Comparison of ENCODE assay signal across 9 cellular contexts in the genomic region with DNA sequence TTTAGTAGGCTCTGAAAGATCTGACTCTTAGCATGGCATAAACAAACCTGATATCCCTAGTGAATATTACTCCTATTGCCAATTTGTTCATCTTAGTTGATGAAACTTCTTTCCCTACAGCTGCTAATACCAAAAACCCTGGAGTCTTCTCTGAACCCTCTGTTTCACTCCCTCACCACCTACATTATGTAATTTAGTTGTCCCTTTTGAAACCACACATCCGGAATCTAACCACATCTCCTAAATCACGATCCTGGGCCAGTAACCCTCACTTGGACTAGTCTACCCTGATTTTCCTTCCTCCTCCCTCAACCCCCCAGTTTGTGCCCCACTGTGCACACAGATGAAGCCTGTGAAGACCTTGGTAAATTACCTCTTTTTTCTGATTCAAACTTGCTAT. TPM values are rescaled to one million over a fixed set of nuclear protein-coding genes. Genes with fewer than 3 reads are reported as not detected.
DNase-seq lines count a peak whose midpoint lies in the region; ATAC-seq lines count a peak whose summit lies in the region.
"Had no signal": no experiment of that assay in that cellular context is flagged by ENCODE, and none has a peak within 500 bp of the region (broad histone marks: within the 10 kb centered on the region; RNA-seq: fewer than 3 reads in every experiment).

No MANE protein-coding gene starts in this region.

- CTCF ChIA-PET in activated naive CD4-positive, alpha-beta T cell treated with anti-CD3 and anti-CD28 coated beads for 36 hours (lab: Charles Lee): no interaction called here
- CTCF ChIA-PET in activated CD8-positive, alpha-beta T cell treated with anti-CD3 and anti-CD28 coated beads, Interleukin-2, amount 10 ng/mL, durations not matched to agents 7 days and 5 days (lab: Charles Lee): no interaction called here

- H3K36me3 ChIP-seq in iPS-18a (ENCODE audit: control insufficient read depth, low read depth, low read length) (peaks cover 22% of the 10 kb centered on the region), stomach smooth muscle (ENCODE audit: control insufficient read depth in 2 of 2, insufficient read depth in 2 of 2, low read length in 2 of 2) (peaks cover 25 to 29% of the 10 kb centered on the region in 2 donors)

- H3K4me1 Mint-ChIP-seq in activated naive CD4-positive, alpha-beta T cell treated with anti-CD3 and anti-CD28 coated beads for 36 hours (ENCODE audit: low read depth): peaks cover 17% of the 10 kb centered on the region
- peaks cover 17% of the 10 kb centered on the region for H3K4me1 Mint-ChIP-seq in activated CD8-positive, alpha-beta T cell treated with anti-CD3 and anti-CD28 coated beads, Interleukin-2, amount 10 ng/mL, durations not matched to agents 7 days and 5 days (ENCODE audit: low read depth)

- intact Hi-C loops in activated naive CD4-positive, alpha-beta T cell treated with anti-CD3 and anti-CD28 coated beads for 36 hours (cut with micrococcal nuclease): loop anchor here (2.0 kb wide), 1 partner anchor 56 kb away; a partner anchor contains a TSS

- H3K9ac ChIP-seq in iPS-18a (ENCODE audit: low read length) (peak overlapping the region; percentile 78), stomach smooth muscle (ENCODE audit: low read length in 2 of 2) (no peak overlapping the region)

- no peak for DNase-seq in activated naive CD4-positive, alpha-beta T cell treated with anti-CD3 and anti-CD28 coated beads for 36 hours
- no peak for DNase-seq in activated naive CD4-positive, alpha-beta T cell treated with anti-CD3 and anti-CD28 coated beads, Interleukin-2, amount 50 U/mL, for 16 hours
- DNase-seq in activated CD8-positive, alpha-beta T cell treated with anti-CD3 and anti-CD28 coated beads, Interleukin-2, amount 10 ng/mL, durations not matched to agents 7 days and 5 days: no peak
- DNase-seq in activated CD4-positive, CD25-positive, alpha-beta regulatory T cell treated with anti-CD3 and anti-CD28 coated beads, Interleukin-2, amount 50 U/mL, for 72 hours: no peak

- POLR2A ChIA-PET in activated CD8-positive, alpha-beta T cell treated with anti-CD3 and anti-CD28 coated beads, Interleukin-2, amount 10 ng/mL, durations not matched to agents 7 days and 5 days (lab: Charles Lee): no interaction called here

- H3K36me3 Mint-ChIP-seq in activated naive CD4-positive, alpha-beta T cell treated with anti-CD3 and anti-CD28 coated beads for 36 hours (ENCODE audit: low read depth): peaks cover 56% of the 10 kb centered on the region
- peaks cover 57% of the 10 kb centered on the region for H3K36me3 Mint-ChIP-seq in activated CD8-positive, alpha-beta T cell treated with anti-CD3 and anti-CD28 coated beads, Interleukin-2, amount 10 ng/mL, durations not matched to agents 7 days and 5 days (ENCODE audit: low read depth)

- H3K4me1 ChIP-seq in iPS-18a (ENCODE audit: control insufficient read depth, low read depth, low read length) (peaks cover 6% of the 10 kb centered on the region), stomach smooth muscle (ENCODE audit: control insufficient read depth, insufficient read depth, low read length) (peaks cover 12% of the 10 kb centered on the region)

- peaks cover 50% of the 10 kb centered on the region for H3K9me3 Mint-ChIP-seq in activated naive CD4-positive, alpha-beta T cell treated with anti-CD3 and anti-CD28 coated beads for 36 hours
- H3K9me3 Mint-ChIP-seq in activated CD8-positive, alpha-beta T cell treated with anti-CD3 and anti-CD28 coated beads, Interleukin-2, amount 10 ng/mL, durations not matched to agents 7 days and 5 days (ENCODE audit: insufficient read depth): peaks cover 37% of the 10 kb centered on the region

- H3K4me3 Mint-ChIP-seq in activated naive CD4-positive, alpha-beta T cell treated with anti-CD3 and anti-CD28 coated beads for 36 hours: peak overlapping the region; percentile 91
- H3K4me3 Mint-ChIP-seq in activated CD8-positive, alpha-beta T cell treated with anti-CD3 and anti-CD28 coated beads, Interleukin-2, amount 10 ng/mL, durations not matched to agents 7 days and 5 days: peak overlapping the region; percentile 94

- no peak for ATAC-seq in activated CD8-positive, alpha-beta T cell treated with anti-CD3 and anti-CD28 coated beads, Interleukin-2, amount 10 ng/mL, durations not matched to agents 7 days and 5 days
- ATAC-seq in HG02623 (IDR thresholded peaks at IDR 0.05; ENCODE audit: unreplicated experiment) (no peak), GM18907 (IDR thresholded peaks at IDR 0.05; ENCODE audit: unreplicated experiment) (no peak)

- H3K4me3 ChIP-seq in iPS-18a (ENCODE audit: low read length) (peak overlapping the region; percentile 76), stomach smooth muscle (ENCODE audit: low read length in 2 of 2) (peak overlapping the region; percentile 80 to 94)

- H3K27me3 ChIP-seq in iPS-18a (ENCODE audit: control insufficient read depth, insufficient read depth, low read length) (no peaks in the 10 kb centered on the region), stomach smooth muscle (ENCODE audit: control insufficient read depth in 1 of 2, insufficient read depth in 2 of 2, low read length in 2 of 2) (no peaks in the 10 kb centered on the region)

- no peaks in the 10 kb centered on the region for H3K27me3 Mint-ChIP-seq in activated naive CD4-positive, alpha-beta T cell treated with anti-CD3 and anti-CD28 coated beads for 36 hours (ENCODE audit: low read depth)
- H3K27me3 Mint-ChIP-seq in activated CD8-positive, alpha-beta T cell treated with anti-CD3 and anti-CD28 coated beads, Interleukin-2, amount 10 ng/mL, durations not matched to agents 7 days and 5 days (ENCODE audit: low read depth): no peaks in the 10 kb centered on the region

- peaks cover 4% of the 10 kb centered on the region for H3K9me3 ChIP-seq in iPS-18a (ENCODE audit: control insufficient read depth, low read depth, low read length)
- peaks cover 36 to 43% of the 10 kb centered on the region in 2 donors for H3K9me3 ChIP-seq in stomach smooth muscle (ENCODE audit: control insufficient read depth in 2 of 2, low read length in 2 of 2)

- no peak overlapping the region for H3K27ac ChIP-seq in iPS-18a (ENCODE audit: low read length)
- peak overlapping the region; percentile 77 for H3K27ac ChIP-seq in stomach smooth muscle (ENCODE audit: low read length)

- H3K27ac Mint-ChIP-seq in activated naive CD4-positive, alpha-beta T cell treated with anti-CD3 and anti-CD28 coated beads for 36 hours: no peak overlapping the region
- peak overlapping the region; percentile 96 for H3K27ac Mint-ChIP-seq in activated CD8-positive, alpha-beta T cell treated with anti-CD3 and anti-CD28 coated beads, Interleukin-2, amount 10 ng/mL, durations not matched to agents 7 days and 5 days

RNA-seq across cellular contexts. Expression of a gene that starts 1.2 kb away (rescaled TPM):
- total RNA-seq in activated naive CD4-positive, alpha-beta T cell treated with anti-CD3 and anti-CD28 coated beads for 36 hours: 1 to 10 TPM; 4.4 to 4.7 TPM
- 1 to 10 TPM; 8.8 to 8.9 TPM for total RNA-seq in activated CD8-positive, alpha-beta T cell treated with anti-CD3 and anti-CD28 coated beads, Interleukin-2, amount 10 ng/mL, durations not matched to agents 7 days and 5 days

RNA-seq across cellular contexts. Expression of a gene that starts 11.1 kb away (rescaled TPM):
- total RNA-seq in activated naive CD4-positive, alpha-beta T cell treated with anti-CD3 and anti-CD28 coated beads for 36 hours: 1 to 10 TPM; 2.9 to 3.6 TPM
- total RNA-seq in activated CD8-positive, alpha-beta T cell treated with anti-CD3 and anti-CD28 coated beads, Interleukin-2, amount 10 ng/mL, durations not matched to agents 7 days and 5 days: 1 to 10 TPM; 4.2 to 6.2 TPM

RNA-seq across cellular contexts. Expression of a gene that starts 28.0 kb away (rescaled TPM):
- total RNA-seq in activated naive CD4-positive, alpha-beta T cell treated with anti-CD3 and anti-CD28 coated beads for 36 hours: under 1 TPM in 1 of 2 experiments, not detected in 1; 0.31 TPM
- under 1 TPM; 0.42 to 0.73 TPM for total RNA-seq in activated CD8-positive, alpha-beta T cell treated with anti-CD3 and anti-CD28 coated beads, Interleukin-2, amount 10 ng/mL, durations not matched to agents 7 days and 5 days
- total RNA-seq: M059J had no signal

RNA-seq across cellular contexts. Expression of a gene that starts 29.9 kb away (rescaled TPM):
- total RNA-seq in activated naive CD4-positive, alpha-beta T cell treated with anti-CD3 and anti-CD28 coated beads for 36 hours: 1 to 10 TPM; 7.8 to 8.3 TPM
- 10 to 100 TPM; 21.1 to 21.4 TPM for total RNA-seq in activated CD8-positive, alpha-beta T cell treated with anti-CD3 and anti-CD28 coated beads, Interleukin-2, amount 10 ng/mL, durations not matched to agents 7 days and 5 days

RNA-seq across cellular contexts. Expression of a gene that starts 56.3 kb away (rescaled TPM):
- 1 to 10 TPM; 4.5 to 4.7 TPM for total RNA-seq in activated naive CD4-positive, alpha-beta T cell treated with anti-CD3 and anti-CD28 coated beads for 36 hours
- 10 to 100 TPM; 13.6 to 14.4 TPM for total RNA-seq in activated CD8-positive, alpha-beta T cell treated with anti-CD3 and anti-CD28 coated beads, Interleukin-2, amount 10 ng/mL, durations not matched to agents 7 days and 5 days
